Comparison of ENCODE assay signal across 8 cellular contexts in genomic region chr9:133855802-133856592, GRCh38.
DNase-seq lines count a peak whose midpoint lies in the region; ATAC-seq and TF ChIP-seq lines count a peak whose summit lies in the region.

No MANE protein-coding gene starts in this region.

- H3K4ac ChIP-seq in trophoblast cell (ENCODE audit: low read depth, low read length): no peak overlapping the region

- DNase-seq in EL (peak; percentile 86), WERI-Rb-1 (no peak), heart right ventricle (peak in 1 of 2 donors; percentile 64), trophoblast cell (peak; percentile 99 to 100), midbrain (lab: John Stamatoyannopoulos, UW) (no peak), NCI-H1048 (lab: John Stamatoyannopoulos, UW) (no peak), NCI-H446 treated with DMSO at 0.1 percent for 48 hours (lab: John Stamatoyannopoulos, UW) (no peak)

- no peak overlapping the region for H3K4me2 ChIP-seq in trophoblast cell (ENCODE audit: low read length)

- no peak overlapping the region for H4K12ac ChIP-seq in trophoblast cell (ENCODE audit: low read depth, low read length)

- WGBS in heart right ventricle, 2 donors: 71 to 78% methylated on average over 21 of the region's 21 CpGs
- no CpG with 5 or more reads among the region's 21 CpGs for WGBS in trophoblast cell (ENCODE audit: extremely low coverage, insufficient coverage, insufficient read length)

- no peak overlapping the region for H4K8ac ChIP-seq in trophoblast cell (ENCODE audit: low read depth, low read length)

- no peak overlapping the region for H2AFZ ChIP-seq in trophoblast cell (ENCODE audit: insufficient read depth, low read length, poor library complexity)

- H3K18ac ChIP-seq in trophoblast cell (ENCODE audit: low read length): no peak overlapping the region

- H3K79me1 ChIP-seq in trophoblast cell (ENCODE audit: low read length): peaks cover 19% of the 10 kb centered on the region

- intact Hi-C loops in heart right ventricle (cut with DNase I): no loop called here

- H3K14ac ChIP-seq in trophoblast cell (ENCODE audit: low read length): no peak overlapping the region

- peak overlapping the region; percentile 27 for H4K91ac ChIP-seq in trophoblast cell (ENCODE audit: low read depth, low read length)

- H3K36me3 ChIP-seq in WERI-Rb-1 (peaks cover 27% of the 10 kb centered on the region), heart right ventricle (no peaks in the 10 kb centered on the region), trophoblast cell (ENCODE audit: control insufficient read depth in 1 of 2, insufficient read depth in 2 of 2, low read length in 2 of 2) (peaks cover 16 to 58% of the 10 kb centered on the region in 2 experiments)

- TF ChIP-seq CTCF in WERI-Rb-1 (IDR thresholded peaks at IDR 0.05; ENCODE audit: low read depth, low read length) (no peak), heart right ventricle (IDR thresholded peaks at IDR 0.05) (no peak)

- peak overlapping the region; percentile 18 for H2AK5ac ChIP-seq in trophoblast cell (ENCODE audit: low read length)

- peak overlapping the region; percentile 90 for H3K27ac ChIP-seq in WERI-Rb-1
- H3K27ac ChIP-seq in heart right ventricle: peak overlapping the region in 8 of 10 donors; percentile 15 to 88 (median 30)
- H3K27ac ChIP-seq in trophoblast cell (ENCODE audit: low read depth, low read length): peak overlapping the region; percentile 55

- no peak overlapping the region for H3K9ac ChIP-seq in trophoblast cell (ENCODE audit: low read length)

- H3K27me3 ChIP-seq in WERI-Rb-1 (ENCODE audit: insufficient read depth, low read depth, severe bottlenecking) (no peaks in the 10 kb centered on the region), heart right ventricle (no peaks in the 10 kb centered on the region), trophoblast cell (ENCODE audit: insufficient read depth, low read length) (no peaks in the 10 kb centered on the region)

- no peaks in the 10 kb centered on the region for H3K9me3 ChIP-seq in WERI-Rb-1 (ENCODE audit: severe bottlenecking)
- no peaks in the 10 kb centered on the region for H3K9me3 ChIP-seq in heart right ventricle
- H3K9me3 ChIP-seq in trophoblast cell (ENCODE audit: insufficient read depth, low read depth, low read length): peaks cover 7% of the 10 kb centered on the region

- H2BK5ac ChIP-seq in trophoblast cell (ENCODE audit: low read depth, low read length, poor library complexity): peak overlapping the region; percentile 25

- peak in 7 of 8 donors; percentile 39 to 77 (median 56) for ATAC-seq in heart right ventricle
- ATAC-seq in HG02610 (IDR thresholded peaks at IDR 0.05; ENCODE audit: unreplicated experiment): no peak

- no peak overlapping the region for H3K4me3 ChIP-seq in WERI-Rb-1 (ENCODE audit: low read depth, low read length)
- H3K4me3 ChIP-seq in heart right ventricle: no peak overlapping the region
- no peak overlapping the region for H3K4me3 ChIP-seq in trophoblast cell (ENCODE audit: low read depth, low read length)

- peaks cover 0 to 23% (median 0%) of the 10 kb centered on the region in 9 donors for H3K4me1 ChIP-seq in heart right ventricle
- peaks cover 28 to 31% of the 10 kb centered on the region in 2 experiments for H3K4me1 ChIP-seq in trophoblast cell (ENCODE audit: control insufficient read depth in 1 of 2, insufficient read depth in 2 of 2, low read length in 2 of 2)

- no peak overlapping the region for H3K23ac ChIP-seq in trophoblast cell (ENCODE audit: low read length)

- H3K79me2 ChIP-seq in trophoblast cell (ENCODE audit: control insufficient read depth, insufficient read depth, low read length, poor library complexity): peaks cover 2% of the 10 kb centered on the region

- no peak overlapping the region for H2BK12ac ChIP-seq in trophoblast cell (ENCODE audit: low read length)

- H2BK120ac ChIP-seq in trophoblast cell (ENCODE audit: insufficient read depth, low read length, poor library complexity): no peak overlapping the region

Comparison
In these comparisons a context has a peak if more than half of its experiments do, and no peak if none do; other contexts are left out.
1. DNase-seq: peak in EL (single experiment) and trophoblast cell (2 of 2); none in WERI-Rb-1 (single experiment), midbrain (single experiment), NCI-H1048 (single experiment) and NCI-H446 treated with DMSO at 0.1 percent for 48 hours (single experiment).
2. H3K27ac ChIP-seq: peak in every context shown above with its lines; median percentile 90 in WERI-Rb-1; 55 in trophoblast cell; 30 in heart right ventricle.